In the genomic region with DNA sequence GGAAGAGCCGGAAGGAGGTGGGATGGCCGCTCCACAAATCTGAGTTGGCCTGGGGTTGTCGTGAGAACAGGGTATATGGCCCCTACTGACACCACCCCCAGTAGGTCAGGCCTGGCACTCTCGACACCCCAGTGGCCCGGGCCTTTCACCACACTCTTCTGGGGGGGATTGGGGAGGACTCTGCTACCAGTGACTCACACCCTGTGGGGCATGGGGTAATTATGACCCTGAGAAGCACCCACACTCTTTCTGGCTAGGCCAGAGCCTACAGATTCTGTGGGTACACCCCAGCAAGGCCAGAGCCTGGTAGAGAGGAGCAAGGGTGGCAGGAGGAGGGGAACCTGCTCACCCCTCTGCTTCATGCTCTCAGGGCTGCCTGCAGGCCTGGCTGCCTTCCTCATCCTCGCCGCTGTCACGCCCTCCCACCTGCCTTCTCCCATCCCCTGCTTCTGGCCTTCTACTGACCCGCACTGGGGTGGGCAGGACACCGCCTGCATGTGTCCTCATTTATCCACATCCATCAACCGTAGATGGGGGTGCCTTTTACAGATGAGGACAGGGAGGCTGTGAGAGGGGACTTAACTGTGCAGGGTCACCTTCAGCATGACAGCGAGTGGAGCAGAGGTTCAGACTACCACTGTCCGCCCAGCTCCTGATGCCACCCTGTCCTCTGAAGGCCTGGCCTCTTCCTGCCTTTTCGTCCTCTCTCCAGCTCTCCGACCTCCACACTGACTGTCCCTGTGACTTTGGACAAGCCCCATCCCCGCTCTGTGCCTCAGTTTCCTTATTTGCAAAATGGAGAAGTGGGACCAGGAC, we compare ENCODE assay signal across 12 cellular contexts. TPM values are rescaled to one million over a fixed set of nuclear protein-coding genes. Genes with fewer than 3 reads are reported as not detected.
DNase-seq lines count a peak whose midpoint lies in the region; ATAC-seq and TF ChIP-seq lines count a peak whose summit lies in the region.
"Had no signal": no experiment of that assay in that cellular context is flagged by ENCODE, and none has a peak within 500 bp of the region (broad histone marks: within the 10 kb centered on the region; RNA-seq: fewer than 3 reads in every experiment).

No MANE protein-coding gene starts in this region.

- POLR2A ChIA-PET in CD8-positive, alpha-beta memory T cell (lab: Charles Lee), result no interaction called here
- POLR2A ChIA-PET in IMR-90 (lab: Charles Lee; ENCODE audit: unreplicated experiment), result no interaction called here

- peaks cover 20% of the 10 kb centered on the region for H3K9me1 ChIP-seq in IMR-90 (ENCODE audit: insufficient read depth, low read length)

- H3K9me3 ChIP-seq in CD8-positive, alpha-beta memory T cell (ENCODE audit: low read length), result no peaks in the 10 kb centered on the region
- H3K9me3 ChIP-seq in IMR-90 (ENCODE audit: control insufficient read depth, insufficient read depth, low read length) (no peaks in the 10 kb centered on the region), ascending aorta (no peaks in the 10 kb centered on the region), sigmoid colon (no peaks in the 10 kb centered on the region), tibial artery (no peaks in the 10 kb centered on the region)
- H3K9me3 ChIP-seq: MG63 had no signal

- TF ChIP-seq CTCF in IMR-90 (conservative IDR thresholded peaks at IDR 0.05; ENCODE audit: low read depth, low read length) (no peak), ascending aorta (IDR thresholded peaks at IDR 0.05) (no peak), sigmoid colon (IDR thresholded peaks at IDR 0.05) (no peak), osteocyte (IDR thresholded peaks at IDR 0.05) (no peak), tibial artery (IDR thresholded peaks at IDR 0.05) (no peak)

- H4K20me1 ChIP-seq in IMR-90 (ENCODE audit: insufficient read depth, low read length), result no peaks in the 10 kb centered on the region

- no peak for ATAC-seq in IMR-90 (ENCODE audit: low read depth)
- ATAC-seq: left colon had no signal

- no TSS peak for BruUV-seq in IMR-90 (replicated peaks; lab: Mats Ljungman, UMichigan)

- peak overlapping the region; percentile 3 for H3K27ac ChIP-seq in CD8-positive, alpha-beta memory T cell (ENCODE audit: low read depth, low read length)
- H3K27ac ChIP-seq in IMR-90 (ENCODE audit: insufficient read depth, low read length), result no peak overlapping the region
- H3K27ac ChIP-seq in ascending aorta, result peak overlapping the region; percentile 71 to 80
- H3K27ac ChIP-seq in sigmoid colon, result peak overlapping the region; percentile 77 to 92 (median 80)
- H3K27ac ChIP-seq in tibial artery, result peak overlapping the region in 1 of 2 donors; percentile 6

- H3K4me1 Mint-ChIP-seq in CD8-positive, alpha-beta memory T cell, result peaks cover 93 to 99% (median 98%) of the 10 kb centered on the region in 3 donors
- peaks cover 32% of the 10 kb centered on the region for H3K4me1 Mint-ChIP-seq in osteocyte (ENCODE audit: unreplicated experiment)

- peak overlapping the region; percentile 36 for H2BK5ac ChIP-seq in IMR-90 (ENCODE audit: low read depth, low read length, poor library complexity, severe bottlenecking)

- no peak overlapping the region for H3K4me2 ChIP-seq in IMR-90 (ENCODE audit: low read depth, low read length)

- no peaks in the 10 kb centered on the region for H3K79me1 ChIP-seq in IMR-90 (ENCODE audit: low read depth in 1 of 2, low read length in 2 of 2)

- TF ChIP-seq POLR2A in IMR-90 (IDR thresholded peaks at IDR 0.05; ENCODE audit: low read depth, low read length), result no peak
- no peak for TF ChIP-seq POLR2A in sigmoid colon (IDR thresholded peaks at IDR 0.05)

- H3K9me3 Mint-ChIP-seq in CD8-positive, alpha-beta memory T cell, result no peaks in the 10 kb centered on the region
- H3K9me3 Mint-ChIP-seq in osteocyte (ENCODE audit: unreplicated experiment), result no peaks in the 10 kb centered on the region

- H3K18ac ChIP-seq in IMR-90 (ENCODE audit: low read depth, low read length), result no peak overlapping the region

- peaks cover 0 to 13% (median 0%) of the 10 kb centered on the region in 3 donors for H3K36me3 Mint-ChIP-seq in CD8-positive, alpha-beta memory T cell
- H3K36me3 Mint-ChIP-seq in osteocyte (ENCODE audit: unreplicated experiment), result no peaks in the 10 kb centered on the region

- H2AK9ac ChIP-seq in IMR-90 (replicated peaks; ENCODE audit: low read depth, low read length, poor library complexity), result peak overlapping the region; percentile 31

- no peak for DNase-seq in CD8-positive, alpha-beta memory T cell
- DNase-seq in IMR-90 (no peak), ascending aorta (ENCODE audit: low spot score in 2 of 2) (no peak), sigmoid colon (no peak), HuH-7 (ENCODE audit: low spot score) (no peak), osteocyte (ENCODE audit: extremely low spot score, unreplicated experiment) (no peak), tibial artery (no peak)
- DNase-seq: dermis blood vessel endothelial cell, foreskin melanocyte, left colon, MG63, NCI-H226 had no signal

- H3K36me3 ChIP-seq in CD8-positive, alpha-beta memory T cell (ENCODE audit: insufficient read depth, low read length), result no peaks in the 10 kb centered on the region
- H3K36me3 ChIP-seq in IMR-90 (ENCODE audit: control insufficient read depth, insufficient read depth, low read length) (no peaks in the 10 kb centered on the region), ascending aorta (peaks cover 16 to 21% of the 10 kb centered on the region in 2 donors), sigmoid colon (peaks cover 0 to 56% (median 15%) of the 10 kb centered on the region in 4 donors), tibial artery (peaks cover 15 to 24% (median 22%) of the 10 kb centered on the region in 3 donors)
- H3K36me3 ChIP-seq: MG63 had no signal

- no peak overlapping the region for H3K14ac ChIP-seq in IMR-90 (replicated peaks; ENCODE audit: low read depth, low read length)

- CTCF ChIA-PET in CD8-positive, alpha-beta memory T cell (lab: Charles Lee), result interaction anchor here (1.3 to 33.9 kb wide), 3 partner anchors 15 to 26 kb away, joined by 3 to 945 read pairs (median 177); partner anchors contain the start of gene ASB2
- CTCF ChIA-PET in IMR-90 (lab: Yijun Ruan, JAX), result no interaction called here

- no peaks in the 10 kb centered on the region for H3K27me3 ChIP-seq in CD8-positive, alpha-beta memory T cell (ENCODE audit: insufficient read depth, low read length, poor library complexity, severe bottlenecking)
- H3K27me3 ChIP-seq in IMR-90 (ENCODE audit: control insufficient read depth, insufficient read depth, low read length) (peaks cover 2% of the 10 kb centered on the region; the same call in 1 of the 2 replicates), ascending aorta (no peaks in the 10 kb centered on the region), sigmoid colon (no peaks in the 10 kb centered on the region), tibial artery (no peaks in the 10 kb centered on the region)
- H3K27me3 ChIP-seq: MG63 had no signal

- no peak for TF ChIP-seq RAD21 in IMR-90 (IDR thresholded peaks at IDR 0.05; ENCODE audit: low read length)

- 0 out of 2 replicates have a peak overlapping the region, but pooled peaks have one; percentile 12 for H4K5ac ChIP-seq in IMR-90 (ENCODE audit: low read depth, low read length)

- dilution Hi-C loops in IMR-90 (cut with HindIII; ENCODE audit: low sequenced_read_pairs, unreplicated experiment), result no loop called here

- H2AFZ ChIP-seq in IMR-90 (replicated peaks; ENCODE audit: low read length, poor library complexity), result peak overlapping the region; percentile 35

- peak overlapping the region; percentile 67 for H2BK120ac ChIP-seq in IMR-90 (ENCODE audit: low read depth, low read length)

- WGBS in IMR-90 (ENCODE audit: extremely low coverage in 2 of 2, insufficient read length in 1 of 2), 2 experiments, result 100% methylated on average over 2 of the region's 16 CpGs; no CpG with 5 or more reads in 1 of the 2 experiments
- WGBS in sigmoid colon, 2 donors, result 91 to 92% methylated on average over 16 of the region's 16 CpGs

- in situ Hi-C loops in IMR-90 (cut with MboI; ENCODE audit: low sequenced_read_pairs), result no loop called here

- H3K4ac ChIP-seq in IMR-90 (ENCODE audit: low read depth, low read length), result peak overlapping the region; percentile 71

- H4K91ac ChIP-seq in IMR-90 (ENCODE audit: insufficient read depth, low read depth, low read length), result peak overlapping the region; percentile 39

- peak overlapping the region; percentile 97 to 100 (median 99) for H3K27ac Mint-ChIP-seq in CD8-positive, alpha-beta memory T cell
- no peak overlapping the region for H3K27ac Mint-ChIP-seq in osteocyte (ENCODE audit: unreplicated experiment)

- H3K23ac ChIP-seq in IMR-90 (ENCODE audit: low read depth, low read length), result no peak overlapping the region; the same call in 1 of the 2 replicates

- H3K9ac ChIP-seq in IMR-90 (ENCODE audit: low read depth, low read length), result no peak overlapping the region

- intact Hi-C loops in IMR-90 (cut with micrococcal nuclease), result loop anchor here (5.0 kb wide), 1 partner anchor 44 kb away; no protein-coding TSS in a partner anchor
- intact Hi-C loops in ascending aorta (cut with DNase I), result loop anchor here (2.0 kb wide), 1 partner anchor 17 kb away; no protein-coding TSS in a partner anchor
- intact Hi-C loops in sigmoid colon (cut with DNase I), result loop anchor here (2.0 kb wide), 1 partner anchor 17 kb away; no protein-coding TSS in a partner anchor
- intact Hi-C loops in tibial artery (cut with DNase I; ENCODE audit: low total_unique reads), result no loop called here

- no peak overlapping the region for H3K56ac ChIP-seq in IMR-90 (ENCODE audit: extremely low read depth, insufficient read depth, low read length)

- H3K4me1 ChIP-seq in CD8-positive, alpha-beta memory T cell (ENCODE audit: insufficient read depth, low read length), result peaks cover 94% of the 10 kb centered on the region
- peaks cover 18% of the 10 kb centered on the region for H3K4me1 ChIP-seq in IMR-90 (ENCODE audit: control insufficient read depth, insufficient read depth, low read length)
- peaks cover 6 to 47% of the 10 kb centered on the region in 2 donors for H3K4me1 ChIP-seq in ascending aorta
- H3K4me1 ChIP-seq in sigmoid colon, result peaks cover 0 to 93% (median 72%) of the 10 kb centered on the region in 4 donors
- H3K4me1 ChIP-seq in tibial artery, result peaks cover 0 to 45% (median 16%) of the 10 kb centered on the region in 4 donors

- H3K27me3 Mint-ChIP-seq in CD8-positive, alpha-beta memory T cell, result no peaks in the 10 kb centered on the region
- peaks cover 11% of the 10 kb centered on the region for H3K27me3 Mint-ChIP-seq in osteocyte (ENCODE audit: unreplicated experiment)

- H3K4me3 ChIP-seq in CD8-positive, alpha-beta memory T cell (ENCODE audit: low read length), result no peak overlapping the region
- H3K4me3 ChIP-seq in IMR-90 (ENCODE audit: insufficient read depth, low read depth, low read length) (no peak overlapping the region), ascending aorta (no peak overlapping the region), sigmoid colon (no peak overlapping the region), tibial artery (no peak overlapping the region)
- H3K4me3 ChIP-seq: MG63 had no signal

- peak overlapping the region; percentile 96 for H2BK15ac ChIP-seq in IMR-90 (ENCODE audit: low read depth, low read length)

- peak overlapping the region in 6 of 7 donors; percentile 65 to 92 (median 82) for H3K4me3 Mint-ChIP-seq in CD8-positive, alpha-beta memory T cell
- no peak overlapping the region for H3K4me3 Mint-ChIP-seq in osteocyte (ENCODE audit: unreplicated experiment)

- H2BK20ac ChIP-seq in IMR-90 (ENCODE audit: low read depth, low read length), result peak overlapping the region; percentile 51; the same call in 1 of the 2 replicates

- peak overlapping the region; percentile 85 for H2AK5ac ChIP-seq in IMR-90 (ENCODE audit: low read depth, low read length)

- no peak for TF ChIP-seq EP300 in sigmoid colon (IDR thresholded peaks at IDR 0.05)

- no peak overlapping the region; a peak in 1 of 4 replicates for H4K8ac ChIP-seq in IMR-90 (ENCODE audit: low read depth in 2 of 2, low read length in 2 of 2)

RNA-seq across cellular contexts. Expression of gene ASB2, which starts 18.4 kb away (rescaled TPM):
- 10 to 100 TPM; 93.5 to 98.0 TPM for total RNA-seq in CD8-positive, alpha-beta memory T cell
- 4.8 TPM for polyA plus RNA-seq in CD8-positive, alpha-beta memory T cell
- total RNA-seq in IMR-90 (2012; rRNA removed) (0.54 and 0.83 TPM in 2 replicates), ascending aorta (58.6 TPM), sigmoid colon (100 to 1,000 TPM; 117 to 178 (median 139) TPM), osteocyte (0.34 and 0.38 TPM in 2 replicates)
- polyA plus RNA-seq in IMR-90 (2012; rRNA removed) (0.77 and 0.98 TPM in 2 replicates), sigmoid colon (1 to 10 TPM; 1.2 to 10.0 (median 4.2) TPM)
- polyA plus RNA-seq in IMR-90 (2012; cell fraction: cytosol; rRNA removed), result 0.42 and 0.78 TPM in 2 replicates
- 1.3 and 3.4 TPM in 2 replicates for polyA plus RNA-seq in IMR-90 (2012; cell fraction: nucleus; rRNA removed; ENCODE audit: low replicate concordance)
- total RNA-seq: dermis blood vessel endothelial cell had no signal

RNA-seq across cellular contexts. Expression of gene FAM181A, which starts 30.8 kb away (rescaled TPM):
- total RNA-seq in CD8-positive, alpha-beta memory T cell, result not detected
- polyA plus RNA-seq in CD8-positive, alpha-beta memory T cell, result not detected
- total RNA-seq in IMR-90 (2012; rRNA removed) (not detected in 2 replicates), ascending aorta (not detected), sigmoid colon (not detected), osteocyte (not detected in 2 replicates)
- polyA plus RNA-seq in IMR-90 (2012; rRNA removed) (not detected in 2 replicates), sigmoid colon (not detected)
- polyA plus RNA-seq in IMR-90 (2012; cell fraction: cytosol; rRNA removed), result not detected in 2 replicates
- not detected in 2 replicates for polyA plus RNA-seq in IMR-90 (2012; cell fraction: nucleus; rRNA removed; ENCODE audit: low replicate concordance)
- total RNA-seq: dermis blood vessel endothelial cell, left colon had no signal

RNA-seq across cellular contexts. Expression of gene CCDC197, which starts 39.1 kb away (rescaled TPM):
- total RNA-seq in CD8-positive, alpha-beta memory T cell, result not detected
- polyA plus RNA-seq in CD8-positive, alpha-beta memory T cell, result not detected
- not detected in 2 replicates for total RNA-seq in IMR-90 (2012; rRNA removed)
- polyA plus RNA-seq in IMR-90 (2012; rRNA removed), result not detected in 2 replicates
- polyA plus RNA-seq in IMR-90 (2012; cell fraction: cytosol; rRNA removed), result not detected in 2 replicates
- not detected in 2 replicates for polyA plus RNA-seq in IMR-90 (2012; cell fraction: nucleus; rRNA removed; ENCODE audit: low replicate concordance)
- total RNA-seq in ascending aorta, result not detected
- total RNA-seq in sigmoid colon, result not detected
- polyA plus RNA-seq in sigmoid colon, result not detected
- total RNA-seq in osteocyte, result not detected in 2 replicates
- total RNA-seq: dermis blood vessel endothelial cell, left colon had no signal

Comparison
In these comparisons a context has a peak if more than half of its experiments do, and no peak if none do; other contexts are left out.
1. RNA of gene ASB2, which starts 18.4 kb away (total RNA-seq): 117 to 178 TPM in sigmoid colon, 93.5 to 98.0 TPM in CD8-positive, alpha-beta memory T cell and 58.6 TPM in ascending aorta (single experiment); 0.54 to 0.83 TPM in IMR-90 and 0.34 to 0.38 TPM in osteocyte; every median in the first group is over 10 times any median in the second.